Comparison of ENCODE assay signal across 16 cellular contexts in the genomic region with DNA sequence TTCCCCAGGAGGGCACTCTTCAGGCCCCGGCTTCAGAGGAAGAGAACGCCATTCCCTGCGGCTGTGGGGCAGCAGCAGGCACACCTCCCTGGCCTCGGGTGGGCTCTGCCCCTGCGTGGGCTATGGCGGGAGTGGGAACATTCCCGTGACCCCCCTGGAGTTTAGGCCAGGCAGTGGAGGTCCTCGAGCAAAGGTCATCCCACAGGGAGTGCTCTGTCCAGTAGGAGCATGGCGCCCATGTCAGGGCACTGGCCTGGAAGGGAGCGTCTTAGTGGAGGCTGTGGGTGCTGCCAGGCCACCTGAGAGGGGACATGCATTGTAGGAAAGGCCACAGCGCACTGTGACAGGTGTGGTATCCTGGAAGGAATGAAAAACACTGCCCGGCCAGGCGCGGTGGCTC. TPM values are rescaled to one million over a fixed set of nuclear protein-coding genes. Genes with fewer than 3 reads are reported as not detected.
DNase-seq lines count a peak whose midpoint lies in the region; TF ChIP-seq lines count a peak whose summit lies in the region.
"Had no signal": no experiment of that assay in that cellular context is flagged by ENCODE, and none has a peak within 500 bp of the region (broad histone marks: within the 10 kb centered on the region; RNA-seq: fewer than 3 reads in every experiment).

No MANE protein-coding gene starts in this region.

- H3K9ac ChIP-seq in endodermal cell (ENCODE audit: extremely low read depth, low read length, poor library complexity, severe bottlenecking), result no peak overlapping the region

- H3K4me1 ChIP-seq in endodermal cell (ENCODE audit: control insufficient read depth, insufficient read depth, low read length), result peaks cover 6% of the 10 kb centered on the region

- DNase-seq in activated CD8-positive, alpha-beta memory T cell treated with anti-CD3 and anti-CD28 coated beads, Interleukin-2, amount 50 U/mL, for 48 hours, result peak; percentile 47
- DNase-seq in activated CD8-positive, alpha-beta memory T cell treated with anti-CD3 and anti-CD28 coated beads, Interleukin-2, amount 50 U/mL, for 4 hours, result no peak
- DNase-seq in endodermal cell (peak; percentile 35), posterior vena cava (ENCODE audit: low spot score) (peak; percentile 46), NCI-H82 (lab: John Stamatoyannopoulos, UW) (no peak), immature natural killer cell (no peak), HT-29 (ENCODE audit: low spot score) (no peak)
- DNase-seq: DMS79, H9, HFFc6, Kasumi-1, NCI-H2081, NCI-H526, OCI-M1, SHP77 had no signal

- H3K9me3 Mint-ChIP-seq in endodermal cell (no peaks in the 10 kb centered on the region), immature natural killer cell (no peaks in the 10 kb centered on the region)
- H3K9me3 Mint-ChIP-seq: H9, HFFc6 had no signal

- no peaks in the 10 kb centered on the region for H3K9me3 ChIP-seq in endodermal cell (ENCODE audit: control insufficient read depth, low read length)

- no peak overlapping the region for H3K27ac ChIP-seq in endodermal cell (ENCODE audit: low read depth, low read length)

- TF ChIP-seq CTCF in endodermal cell (conservative IDR thresholded peaks at IDR 0.05), result no peak

- H3K27ac Mint-ChIP-seq in endodermal cell, result no peak overlapping the region
- H3K27ac Mint-ChIP-seq in immature natural killer cell, result no peak overlapping the region
- H3K27ac Mint-ChIP-seq: H9, HFFc6 had no signal

- WGBS in endodermal cell (ENCODE audit: insufficient coverage in 1 of 2, insufficient read length in 1 of 2), 2 experiments, result 92 to 95% methylated on average over 14 of the region's 14 CpGs

- H3K36me3 ChIP-seq in endodermal cell (ENCODE audit: control insufficient read depth, insufficient read depth, low read length), result no peaks in the 10 kb centered on the region

- H3K4me3 ChIP-seq in endodermal cell (ENCODE audit: low read length), result no peak overlapping the region

- intact Hi-C loops in posterior vena cava (cut with DNase I), result loop anchor here in 1 of 2 donors (10.0 kb wide), 1 partner anchor 118 kb away; no protein-coding TSS in a partner anchor

- H3K36me3 Mint-ChIP-seq in endodermal cell (ENCODE audit: low read depth) (no peaks in the 10 kb centered on the region), immature natural killer cell (no peaks in the 10 kb centered on the region)

- no peak overlapping the region for H3K4me3 Mint-ChIP-seq in endodermal cell
- H3K4me3 Mint-ChIP-seq in immature natural killer cell, result no peak overlapping the region
- H3K4me3 Mint-ChIP-seq: H9, HFFc6 had no signal

- peaks cover 16% of the 10 kb centered on the region for H3K4me1 Mint-ChIP-seq in endodermal cell
- H3K4me1 Mint-ChIP-seq in immature natural killer cell, result peaks cover 0 to 5% of the 10 kb centered on the region in 2 donors
- H3K4me1 Mint-ChIP-seq: H9 had no signal

- H3K27me3 Mint-ChIP-seq in endodermal cell (ENCODE audit: insufficient read depth) (peaks cover 8% of the 10 kb centered on the region), immature natural killer cell (ENCODE audit: low read depth in 3 of 3) (peaks cover 2 to 29% (median 19%) of the 10 kb centered on the region in 3 donors)

- H3K27me3 ChIP-seq in endodermal cell (ENCODE audit: control insufficient read depth, insufficient read depth, low read length, poor library complexity, severe bottlenecking), result no peaks in the 10 kb centered on the region

RNA-seq across cellular contexts. Expression of gene NFATC1, which starts 9.2 kb away (rescaled TPM):
- total RNA-seq in endodermal cell (10 to 100 TPM; 23.4 to 32.5 TPM), posterior vena cava (10 to 100 TPM; 23.9 to 26.9 TPM)
- 10.9 TPM for polyA plus RNA-seq in endodermal cell (2013, experiment 1 of 2)
- 11.1 TPM for polyA plus RNA-seq in endodermal cell (2013, experiment 2 of 2)
- polyA plus RNA-seq in immature natural killer cell, result 10 to 100 TPM in 1 of 3 donors, 1 to 10 TPM in 2; 3.1 to 17.6 (median 8.9) TPM
- not detected in 2 replicates for total RNA-seq in HT-29 (2014; rRNA removed; shearing (Covaris generic))
- total RNA-seq: RPMI7951 had no signal

Comparison
In these comparisons a context has a peak if more than half of its experiments do, and no peak if none do; other contexts are left out.
1. DNase-seq: peak in activated CD8-positive, alpha-beta memory T cell treated with anti-CD3 and anti-CD28 coated beads, Interleukin-2, amount 50 U/mL, for 48 hours (single experiment), endodermal cell (single experiment) and posterior vena cava (single experiment); none in activated CD8-positive, alpha-beta memory T cell treated with anti-CD3 and anti-CD28 coated beads, Interleukin-2, amount 50 U/mL, for 4 hours (single experiment), NCI-H82 (single experiment), immature natural killer cell (0 of 3) and HT-29 (single experiment).
2. RNA of gene NFATC1, which starts 9.2 kb away (total RNA-seq): 23.4 to 32.5 TPM in endodermal cell and 23.9 to 26.9 TPM in posterior vena cava; not detected in HT-29; every median in the first group is over 10 times any median in the second.